ENCODE assay signal across 8 cellular contexts in genomic region chr1:151613275-151613867, GRCh38. TPM values are rescaled to one million over a fixed set of nuclear protein-coding genes. Genes with fewer than 3 reads are reported as not detected.
DNase-seq lines count a peak whose midpoint lies in the region; ATAC-seq and TF ChIP-seq lines count a peak whose summit lies in the region.

No MANE protein-coding gene starts in this region.

- TF ChIP-seq CTCF in GM10266 (IDR thresholded peaks at IDR 0.05; ENCODE audit: control insufficient read depth, insufficient read depth, low read depth, missing control alignments), result no peak
- TF ChIP-seq CTCF in esophagus muscularis mucosa (IDR thresholded peaks at IDR 0.05), result no peak

- intact Hi-C loops in esophagus muscularis mucosa (cut with DNase I), result no loop called here

- WGBS in esophagus muscularis mucosa, result 29% methylated on average over 13 of the region's 13 CpGs

- TF ChIP-seq POLR2A in esophagus muscularis mucosa (IDR thresholded peaks at IDR 0.05; ENCODE audit: low read depth), result no peak

- no peaks in the 10 kb centered on the region for H3K9me3 ChIP-seq in esophagus muscularis mucosa

- no peaks in the 10 kb centered on the region for H3K27me3 ChIP-seq in esophagus muscularis mucosa

- DNase-seq in GM10266 (ENCODE audit: extremely low spot score) (peak; percentile 18), RKO (ENCODE audit: low spot score) (peak; percentile 22), esophagus muscularis mucosa (ENCODE audit: extremely low spot score) (no peak), putamen (ENCODE audit: low spot score) (peak; percentile 64)
- DNase-seq in NK-92 treated with Interleukin-12 subunit alpha and Interleukin-12 subunit beta, amount 100 ng/mL, for 24 hours (lab: John Stamatoyannopoulos, UW), result no peak
- no peak for DNase-seq in stimulated activated CD4-positive, alpha-beta T cell treated with anti-CD3 and anti-CD28 coated beads, Interleukin-2, amount 100 ng/mL, for 24 hours

- H3K36me3 ChIP-seq in esophagus muscularis mucosa, result no peaks in the 10 kb centered on the region

- peaks cover 16 to 68% (median 65%) of the 10 kb centered on the region in 4 donors for H3K4me1 ChIP-seq in esophagus muscularis mucosa

- TF ChIP-seq EP300 in esophagus muscularis mucosa (IDR thresholded peaks at IDR 0.05), result no peak

- peak overlapping the region; percentile 92 to 100 (median 94) for H3K4me3 ChIP-seq in esophagus muscularis mucosa

- H3K27ac ChIP-seq in esophagus muscularis mucosa (replicated peaks in 1 of 4), result peak overlapping the region; percentile 96 to 99 (median 98)

- ATAC-seq in HG03159 (IDR thresholded peaks at IDR 0.05; ENCODE audit: unreplicated experiment), result no peak
- ATAC-seq in GM19397 (IDR thresholded peaks at IDR 0.05; ENCODE audit: unreplicated experiment), result no peak

RNA-seq across cellular contexts. Expression of gene SNX27, which starts 1.5 kb away (rescaled TPM):
- total RNA-seq in esophagus muscularis mucosa, result 10 to 100 TPM; 39.4 to 55.4 (median 49.6) TPM

Comparison
In these comparisons a context has a peak if more than half of its experiments do, and no peak if none do; other contexts are left out.
1. DNase-seq: peak in GM10266 (single experiment), RKO (single experiment) and putamen (single experiment); none in esophagus muscularis mucosa (single experiment), NK-92 treated with Interleukin-12 subunit alpha and Interleukin-12 subunit beta, amount 100 ng/mL, for 24 hours (single experiment) and stimulated activated CD4-positive, alpha-beta T cell treated with anti-CD3 and anti-CD28 coated beads, Interleukin-2, amount 100 ng/mL, for 24 hours (0 of 2).